ENCODE assay signal across 20 cellular contexts in genomic region chr10:119353438-119353837, GRCh38.
"Had no signal": no experiment of that assay in that cellular context is flagged by ENCODE, and none has a peak within 500 bp of the region (broad histone marks: within the 10 kb centered on the region; RNA-seq: fewer than 3 reads in every experiment).

No MANE protein-coding gene starts in this region.

- H3K27ac ChIP-seq: esophagus squamous epithelium, gastrocnemius medialis, lower lobe of right lung, parathyroid adenoma, right lobe of liver had no signal

- H3K4me3 ChIP-seq: coronary artery, esophagus squamous epithelium, gastrocnemius medialis, lower lobe of right lung, mucosa of descending colon, right lobe of liver had no signal

- ATAC-seq: gastrocnemius medialis; left colon; lower lobe of right lung; mucosa of descending colon; right lobe of liver; stimulated activated naive B cell treated with anti-CD40 and anti-IgM and Interleukin-4, amounts not matched to agents 10 μg/mL and 1 μg/mL and 100 μg/mL, for 72 hours had no signal

- H3K36me3 ChIP-seq: gastrocnemius medialis, lower lobe of right lung, right lobe of liver had no signal

- H3K9me3 ChIP-seq: gastrocnemius medialis had no signal

- DNase-seq: activated CD4-positive, alpha-beta T cell treated with anti-CD3 and anti-CD28 coated beads for 1 hour; activated naive CD4-positive, alpha-beta T cell; activated naive CD8-positive, alpha-beta T cell treated with anti-CD3 and anti-CD28 coated beads for 36 hours; activated T-cell treated with anti-CD3 and anti-CD28 coated beads, Interleukin-2, amount 50 U/mL, for 24 hours; cerebellar nuclear complex; esophagus squamous epithelium; gastrocnemius medialis; head of caudate nucleus; islet precursor cell; left colon; lower lobe of right lung; mesendoderm; mucosa of descending colon; naive B cell; nucleus accumbens; right lobe of liver; small intestine; stimulated activated naive B cell treated with anti-CD40 and anti-IgM and Interleukin-4, amounts not matched to agents 10 μg/mL and 1 μg/mL and 100 μg/mL, for 72 hours had no signal

- H3K27me3 ChIP-seq: esophagus squamous epithelium, gastrocnemius medialis, right lobe of liver had no signal
